21 cellular contexts compared by ENCODE assay signal in the genomic region with DNA sequence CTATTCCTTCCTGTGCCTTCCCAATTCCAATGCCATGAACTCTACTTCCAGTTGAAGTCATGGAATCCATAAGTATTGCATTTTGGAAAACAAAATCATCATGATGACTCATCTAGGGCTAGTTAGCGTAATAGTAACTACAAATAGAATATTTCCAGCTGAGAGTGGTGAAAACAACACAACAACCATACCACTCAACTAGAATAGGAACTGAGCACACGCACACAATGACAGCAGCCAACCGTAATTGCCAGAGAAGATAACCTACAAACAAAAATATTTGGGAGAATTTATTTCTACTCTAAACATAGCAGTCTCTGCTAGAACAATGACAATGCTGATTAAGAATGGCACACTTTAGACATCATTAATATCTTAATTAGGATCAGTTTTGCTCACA.
"Had no signal": no experiment of that assay in that cellular context is flagged by ENCODE, and none has a peak within 500 bp of the region (broad histone marks: within the 10 kb centered on the region; RNA-seq: fewer than 3 reads in every experiment).

No MANE protein-coding gene starts in this region.

- H3K9me3 ChIP-seq: ovary, suprapubic skin, thoracic aorta, tibial artery, upper lobe of right lung had no signal

- FAIRE-seq: small intestine, urothelium cell line had no signal

- H3K79me2 ChIP-seq: hepatocyte had no signal

- H3K27me3 ChIP-seq: hepatocyte, ovary, spleen, suprapubic skin, tibial artery, upper lobe of right lung had no signal

- ATAC-seq: left lobe of liver; naive thymus-derived CD4-positive, alpha-beta T cell; natural killer cell treated with Interleukin-12 subunit alpha and Interleukin-12 subunit beta and Interleukin-15 and Interleukin-18, amount 100 ng/mL, for 72 hours; sciatic nerve; stimulated activated effector memory CD8-positive, alpha-beta T cell treated with anti-CD3 and anti-CD28 coated beads, Interleukin-12 subunit alpha, Interleukin-12 subunit beta, amount 100 ng/mL, for 72 hours; upper lobe of right lung had no signal

- H3K36me3 ChIP-seq: ovary, spleen, suprapubic skin, thoracic aorta, tibial artery, upper lobe of right lung had no signal

- H3K4me3 ChIP-seq: hepatocyte, lung, ovary, spleen, suprapubic skin, thoracic aorta, tibial artery, upper lobe of right lung had no signal

- H3K4me1 ChIP-seq: spleen, suprapubic skin, tibial artery, upper lobe of right lung had no signal

- H3K27ac ChIP-seq: hepatocyte, ovary, spleen, suprapubic skin, thoracic aorta, tibial artery, upper lobe of right lung had no signal

- H3K4me2 ChIP-seq: hepatocyte had no signal

- DNase-seq: islet precursor cell; mesendoderm; naive thymus-derived CD4-positive, alpha-beta T cell; ovary; right cardiac atrium; small intestine; spleen; stimulated activated CD4-positive, alpha-beta T cell treated with anti-CD3 and anti-CD28 coated beads, Interleukin-4, amount 100 ng/mL, for 24 hours; stimulated activated naive CD4-positive, alpha-beta T cell; tibial artery; trophoblast cell; upper lobe of right lung had no signal

- H2AFZ ChIP-seq: hepatocyte had no signal
